In the genomic region with DNA sequence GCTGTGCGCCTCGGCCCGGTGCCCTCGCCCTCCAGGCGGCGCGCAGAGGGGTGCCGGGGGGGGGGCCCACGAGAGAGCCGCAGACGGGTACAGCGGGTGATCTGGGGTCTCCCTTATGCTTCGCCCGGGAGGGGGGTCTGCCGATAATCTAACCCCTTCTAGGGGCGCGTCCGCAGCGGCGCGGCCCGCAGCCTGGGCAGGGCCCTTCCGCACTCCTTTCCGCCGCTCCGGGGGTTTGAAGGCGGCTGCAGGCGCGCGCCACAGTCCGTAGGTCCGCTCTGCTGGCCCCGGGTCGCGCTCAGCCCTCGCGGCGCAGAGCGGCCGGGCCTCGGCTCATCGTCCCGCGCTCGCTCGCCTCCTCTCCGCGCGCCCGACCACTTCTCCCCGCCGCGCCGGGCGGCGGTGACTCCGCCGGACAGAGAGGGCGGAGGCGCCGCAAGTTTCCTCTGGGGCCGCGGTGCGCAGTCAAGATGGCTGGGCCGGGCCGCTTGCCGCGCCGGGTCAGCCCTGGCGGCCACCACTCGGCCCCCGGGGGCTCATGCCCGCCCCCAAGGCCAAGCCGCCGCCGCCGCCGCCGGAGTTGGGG, we compare ENCODE assay signal across 8 cellular contexts. TPM values are rescaled to one million over a fixed set of nuclear protein-coding genes. Genes with fewer than 3 reads are reported as not detected.
A peak's percentile ranks its signal among the peaks of the same experiment; 100 is the strongest.
DNase-seq lines count a peak whose midpoint lies in the region; ATAC-seq, FAIRE-seq and TF ChIP-seq lines count a peak whose summit lies in the region.

No MANE protein-coding gene starts in this region.

- H3K9me3 ChIP-seq in iPS-20b (ENCODE audit: insufficient read depth, low read depth, low read length): no peaks in the 10 kb centered on the region

- peak overlapping the region; percentile 80 for H3K4me3 ChIP-seq in iPS-20b (ENCODE audit: low read length)

- H3K9me3 Mint-ChIP-seq in stimulated activated naive B cell treated with anti-CD40 and anti-IgM and Interleukin-4, amounts not matched to agents 10 μg/mL and 1 μg/mL and 100 μg/mL, for 72 hours: no peaks in the 10 kb centered on the region

- DNase-seq in NCI-H1092 treated with DMSO at 0.1 percent for 48 hours (lab: John Stamatoyannopoulos, UW) (peak; percentile 2), NCI-H1092 (lab: John Stamatoyannopoulos, UW) (no peak), HuH-7 (ENCODE audit: low spot score) (peak; percentile 15), amniotic epithelial cell (ENCODE audit: low read depth) (peak; percentile 35), GM12892 (ENCODE audit: insufficient read length) (no peak)
- no peak for DNase-seq in stimulated activated naive B cell treated with anti-CD40 and anti-IgM and Interleukin-4, amounts not matched to agents 10 μg/mL and 1 μg/mL and 100 μg/mL, for 72 hours

- H3K36me3 Mint-ChIP-seq in stimulated activated naive B cell treated with anti-CD40 and anti-IgM and Interleukin-4, amounts not matched to agents 10 μg/mL and 1 μg/mL and 100 μg/mL, for 72 hours: no peaks in the 10 kb centered on the region

- peaks cover 49% of the 10 kb centered on the region for H3K27me3 ChIP-seq in iPS-20b (ENCODE audit: insufficient read depth, low read length)

- H3K4me3 Mint-ChIP-seq in stimulated activated naive B cell treated with anti-CD40 and anti-IgM and Interleukin-4, amounts not matched to agents 10 μg/mL and 1 μg/mL and 100 μg/mL, for 72 hours: peak overlapping the region; percentile 80 to 88

- peak; percentile 25 for ATAC-seq in GM21717 (IDR thresholded peaks at IDR 0.05; ENCODE audit: unreplicated experiment)
- ATAC-seq in stimulated activated naive B cell treated with anti-CD40 and anti-IgM and Interleukin-4, amounts not matched to agents 10 μg/mL and 1 μg/mL and 100 μg/mL, for 72 hours (replicated peaks): peak; percentile 22 to 29

- no peak for FAIRE-seq in GM12892 (lab: Jason Lieb, UNC)

- H3K4me1 Mint-ChIP-seq in stimulated activated naive B cell treated with anti-CD40 and anti-IgM and Interleukin-4, amounts not matched to agents 10 μg/mL and 1 μg/mL and 100 μg/mL, for 72 hours: peaks cover 17 to 41% of the 10 kb centered on the region in 2 donors

- peaks cover 34 to 75% of the 10 kb centered on the region in 2 donors for H3K27me3 Mint-ChIP-seq in stimulated activated naive B cell treated with anti-CD40 and anti-IgM and Interleukin-4, amounts not matched to agents 10 μg/mL and 1 μg/mL and 100 μg/mL, for 72 hours

- H3K36me3 ChIP-seq in iPS-20b (ENCODE audit: insufficient read depth, low read depth, low read length): no peaks in the 10 kb centered on the region

- H3K27ac ChIP-seq in iPS-20b (ENCODE audit: low read length): no peak overlapping the region

- no peak for TF ChIP-seq POLR2A in GM12892 (IDR thresholded peaks at IDR 0.05; ENCODE audit: low read depth, low read length)

- peaks cover 15% of the 10 kb centered on the region; the same call in 1 of the 2 replicates for H3K4me1 ChIP-seq in iPS-20b (ENCODE audit: insufficient read depth, low read length)

- peak overlapping the region; percentile 67; the same call in 1 of the 2 replicates for H3K9ac ChIP-seq in iPS-20b (ENCODE audit: low read depth, low read length)

- H3K27ac Mint-ChIP-seq in stimulated activated naive B cell treated with anti-CD40 and anti-IgM and Interleukin-4, amounts not matched to agents 10 μg/mL and 1 μg/mL and 100 μg/mL, for 72 hours: no peak overlapping the region

RNA-seq across cellular contexts. Expression of gene FZD8, which starts 0.6 kb away (rescaled TPM):
- not detected for polyA plus RNA-seq in GM12892 (2012; ENCODE audit: missing spikeins)

RNA-seq across cellular contexts. Expression of gene GJD4, which starts 36.4 kb away (rescaled TPM):
- polyA plus RNA-seq in GM12892 (2012; ENCODE audit: missing spikeins): not detected

Comparison
In these comparisons a context has a peak if more than half of its experiments do, and no peak if none do; other contexts are left out.
1. DNase-seq: peak in NCI-H1092 treated with DMSO at 0.1 percent for 48 hours (single experiment), HuH-7 (single experiment) and amniotic epithelial cell (single experiment); none in NCI-H1092 (single experiment), stimulated activated naive B cell treated with anti-CD40 and anti-IgM and Interleukin-4, amounts not matched to agents 10 μg/mL and 1 μg/mL and 100 μg/mL, for 72 hours (single experiment) and GM12892 (single experiment).